Comparison of ENCODE assay signal across 14 cellular contexts in the genomic region with DNA sequence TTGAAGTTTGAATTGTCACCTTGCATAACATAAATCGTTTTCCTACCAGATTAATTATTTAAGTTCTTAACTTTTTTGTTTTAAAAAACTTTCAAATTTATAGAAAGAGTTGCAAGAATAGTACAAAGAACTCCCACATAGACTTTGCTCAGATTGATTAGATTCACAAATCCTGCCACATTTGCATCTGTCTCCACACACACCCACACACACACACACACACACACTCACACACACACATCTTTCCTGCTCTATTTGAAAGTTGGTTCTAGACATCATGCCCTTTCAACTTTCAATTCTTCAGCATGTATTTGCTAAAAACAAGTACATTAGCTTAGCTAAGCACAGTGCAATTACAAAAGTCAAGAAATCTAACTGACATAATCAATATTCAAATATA.
"Had no signal": no experiment of that assay in that cellular context is flagged by ENCODE, and none has a peak within 500 bp of the region (broad histone marks: within the 10 kb centered on the region; RNA-seq: fewer than 3 reads in every experiment).

No MANE protein-coding gene starts in this region.

- H3K4me1 ChIP-seq: upper lobe of left lung had no signal

- H3K27ac ChIP-seq: right atrium auricular region, suprapubic skin, upper lobe of left lung had no signal

- ATAC-seq: effector memory CD8-positive, alpha-beta T cell; natural killer cell treated with Interleukin-12 subunit alpha and Interleukin-12 subunit beta and Interleukin-15 and Interleukin-18, amount 100 ng/mL, for 72 hours; stimulated activated naive CD8-positive, alpha-beta T cell treated with anti-CD3 and anti-CD28 coated beads, Interleukin-15, Interleukin-2, amounts not matched to agents 100 U/mL and 50 U/mL, for 24 hours had no signal

- H3K4me1 Mint-ChIP-seq: brain had no signal

- H3K36me3 ChIP-seq: right atrium auricular region had no signal

- H3K4me3 Mint-ChIP-seq: activated naive CD8-positive, alpha-beta T cell treated with anti-CD3 and anti-CD28 coated beads for 36 hours; activated T-helper 1 cell treated with anti-CD3 and anti-CD28 coated beads, Interleukin-12 subunit alpha, Interleukin-12 subunit beta, Interleukin-2, Interleukin-4 antibody, amounts not matched to agents 30 ng/mL and 10 ng/mL and 1 ng/mL, durations not matched to agents 14 hours and 24 hours and 36 hours; brain; dendritic cell treated with granulocyte-macrophage colony-stimulating factor and Interleukin-4, amounts not matched to agents 40 ng/mL and 50 ng/mL, for 4 days; effector memory CD8-positive, alpha-beta T cell; memory B cell; natural killer cell treated with Interleukin-12 subunit alpha and Interleukin-12 subunit beta and Interleukin-15 and Interleukin-18, amount 100 ng/mL, for 72 hours had no signal

- DNase-seq: activated CD4-positive, CD25-positive, alpha-beta regulatory T cell treated with anti-CD3 and anti-CD28 coated beads, Interleukin-2, amount 50 U/mL, for 72 hours; activated naive CD8-positive, alpha-beta T cell treated with anti-CD3 and anti-CD28 coated beads for 36 hours; amygdala; cerebellar nuclear complex; effector memory CD8-positive, alpha-beta T cell; stimulated activated naive CD8-positive, alpha-beta T cell treated with anti-CD3 and anti-CD28 coated beads, Interleukin-15, Interleukin-2, amounts not matched to agents 100 U/mL and 50 U/mL, for 24 hours; upper lobe of left lung had no signal

- H3K9me3 ChIP-seq: right atrium auricular region, suprapubic skin, upper lobe of left lung had no signal

- H3K27ac Mint-ChIP-seq: activated naive CD8-positive, alpha-beta T cell treated with anti-CD3 and anti-CD28 coated beads for 36 hours; activated T-helper 1 cell treated with anti-CD3 and anti-CD28 coated beads, Interleukin-12 subunit alpha, Interleukin-12 subunit beta, Interleukin-2, Interleukin-4 antibody, amounts not matched to agents 30 ng/mL and 10 ng/mL and 1 ng/mL, durations not matched to agents 14 hours and 24 hours and 36 hours; brain; dendritic cell treated with granulocyte-macrophage colony-stimulating factor and Interleukin-4, amounts not matched to agents 40 ng/mL and 50 ng/mL, for 4 days; effector memory CD8-positive, alpha-beta T cell; memory B cell; natural killer cell treated with Interleukin-12 subunit alpha and Interleukin-12 subunit beta and Interleukin-15 and Interleukin-18, amount 100 ng/mL, for 72 hours had no signal

- H3K4me3 ChIP-seq: right atrium auricular region, suprapubic skin, upper lobe of left lung had no signal

- H3K27me3 ChIP-seq: right atrium auricular region, suprapubic skin, upper lobe of left lung had no signal

- H3K27me3 Mint-ChIP-seq: activated naive CD8-positive, alpha-beta T cell treated with anti-CD3 and anti-CD28 coated beads for 36 hours; dendritic cell treated with granulocyte-macrophage colony-stimulating factor and Interleukin-4, amounts not matched to agents 40 ng/mL and 50 ng/mL, for 4 days; effector memory CD8-positive, alpha-beta T cell; memory B cell; natural killer cell treated with Interleukin-12 subunit alpha and Interleukin-12 subunit beta and Interleukin-15 and Interleukin-18, amount 100 ng/mL, for 72 hours had no signal
